Comparison of ENCODE assay signal across 6 cellular contexts in the genomic region with DNA sequence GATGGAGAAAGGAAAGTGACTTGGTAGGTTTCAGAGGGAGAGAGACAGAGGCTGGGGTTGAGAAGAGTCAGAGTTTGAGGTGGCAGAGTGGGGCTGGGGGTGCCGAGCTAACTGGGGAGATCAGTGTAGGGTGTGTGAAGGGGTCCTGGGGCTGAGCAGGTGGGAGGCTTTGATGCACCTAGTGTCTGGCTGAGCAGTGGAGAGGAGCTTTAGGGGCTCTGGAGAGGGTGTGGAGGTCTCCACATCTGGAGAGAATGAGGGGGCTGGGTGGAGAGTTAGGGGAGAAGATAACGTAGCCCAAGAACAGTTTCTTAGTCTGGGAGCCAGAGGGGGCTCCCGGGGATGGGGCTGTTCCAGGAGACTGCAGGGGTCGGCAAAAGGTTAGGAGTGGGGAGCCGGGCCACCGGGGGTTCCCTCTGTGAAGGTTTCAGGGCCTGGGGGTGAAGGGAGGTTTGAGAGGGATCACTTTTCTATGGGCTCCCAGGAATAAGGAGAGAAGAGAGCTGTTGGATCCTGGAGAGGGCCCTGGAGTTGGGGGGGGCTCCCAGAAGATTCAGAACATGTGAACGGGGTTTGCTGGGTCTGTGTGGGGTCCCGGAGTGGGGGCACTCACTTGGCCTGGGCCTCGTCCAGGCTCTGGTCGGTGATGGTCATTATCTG. TPM values are rescaled to one million over a fixed set of nuclear protein-coding genes. Genes with fewer than 3 reads are reported as not detected.
DNase-seq lines count a peak whose midpoint lies in the region; ATAC-seq and TF ChIP-seq lines count a peak whose summit lies in the region.

No MANE protein-coding gene starts in this region.

- no peaks in the 10 kb centered on the region for H3K9me2 ChIP-seq in DOHH2 (replicated peaks; ENCODE audit: control insufficient read depth, low read length)

- peaks cover 68% of the 10 kb centered on the region for H3K4me1 Mint-ChIP-seq in activated naive CD8-positive, alpha-beta T cell treated with anti-CD3 and anti-CD28 coated beads, Interleukin-2, amount 50 U/mL, for 24 hours

- no peaks in the 10 kb centered on the region for H3K27me3 ChIP-seq in DOHH2 (ENCODE audit: control insufficient read depth, low read length)
- H3K27me3 ChIP-seq in mononuclear cell (ENCODE audit: insufficient read depth, low read length), result no peaks in the 10 kb centered on the region

- H3K4me1 ChIP-seq in DOHH2 (ENCODE audit: control insufficient read depth, low read length), result peaks cover 69% of the 10 kb centered on the region
- H3K4me1 ChIP-seq in mononuclear cell (ENCODE audit: insufficient read depth, low read length), result peaks cover 62% of the 10 kb centered on the region

- peaks cover 18% of the 10 kb centered on the region for H3F3A ChIP-seq in DOHH2 (ENCODE audit: control insufficient read depth, insufficient read depth)

- peak overlapping the region; percentile 100 for H3K4me2 ChIP-seq in DOHH2 (ENCODE audit: low read length)

- TF ChIP-seq CTCF in DOHH2 (IDR thresholded peaks at IDR 0.05; ENCODE audit: low read depth, low read length, poor library complexity, severe bottlenecking), result no peak

- H3K36me3 ChIP-seq in DOHH2 (ENCODE audit: control insufficient read depth, low read length), result peaks cover 52% of the 10 kb centered on the region

- H3K4me3 ChIP-seq in DOHH2 (ENCODE audit: low read length) (peak overlapping the region; percentile 83), mononuclear cell (ENCODE audit: low read length) (peak overlapping the region; percentile 96)

- H3K9me3 ChIP-seq in DOHH2 (ENCODE audit: control insufficient read depth, insufficient read depth, low read length) (no peaks in the 10 kb centered on the region), mononuclear cell (ENCODE audit: low read depth, low read length) (no peaks in the 10 kb centered on the region)

- H3K36me3 Mint-ChIP-seq in activated naive CD8-positive, alpha-beta T cell treated with anti-CD3 and anti-CD28 coated beads, Interleukin-2, amount 50 U/mL, for 24 hours (ENCODE audit: low read depth), result peaks cover 29% of the 10 kb centered on the region

- peak overlapping the region; percentile 90 for H3K27ac Mint-ChIP-seq in activated naive CD8-positive, alpha-beta T cell treated with anti-CD3 and anti-CD28 coated beads, Interleukin-2, amount 50 U/mL, for 24 hours

- H3K4me3 Mint-ChIP-seq in activated naive CD8-positive, alpha-beta T cell treated with anti-CD3 and anti-CD28 coated beads, Interleukin-2, amount 50 U/mL, for 24 hours, result peak overlapping the region; percentile 87

- no peaks in the 10 kb centered on the region for H4K20me1 ChIP-seq in DOHH2 (ENCODE audit: control insufficient read depth, insufficient read depth, low read depth, low read length)

- H3K9me3 Mint-ChIP-seq in activated naive CD8-positive, alpha-beta T cell treated with anti-CD3 and anti-CD28 coated beads, Interleukin-2, amount 50 U/mL, for 24 hours, result no peaks in the 10 kb centered on the region

- peak overlapping the region; percentile 90 for H3K27ac ChIP-seq in DOHH2 (ENCODE audit: low read depth, low read length)

- ATAC-seq in activated naive CD8-positive, alpha-beta T cell treated with anti-CD3 and anti-CD28 coated beads, Interleukin-2, amount 50 U/mL, for 24 hours, result no peak
- ATAC-seq in GM19023 (IDR thresholded peaks at IDR 0.05; ENCODE audit: unreplicated experiment), result no peak

- no peaks in the 10 kb centered on the region for H3K27me3 Mint-ChIP-seq in activated naive CD8-positive, alpha-beta T cell treated with anti-CD3 and anti-CD28 coated beads, Interleukin-2, amount 50 U/mL, for 24 hours

- peaks cover 54% of the 10 kb centered on the region for H3K79me2 ChIP-seq in DOHH2 (ENCODE audit: control insufficient read depth, low read length)

- no peak for DNase-seq in activated naive CD8-positive, alpha-beta T cell treated with anti-CD3 and anti-CD28 coated beads, Interleukin-2, amount 50 U/mL, for 24 hours
- DNase-seq in NCI-H2227 treated with DMSO at 0.1 percent for 48 hours (lab: John Stamatoyannopoulos, UW), result no peak
- no peak for DNase-seq in GM03348 (ENCODE audit: low spot score)

RNA-seq across cellular contexts. Expression of a gene that starts 0.8 kb away (rescaled TPM):
- 49.5 TPM for total RNA-seq in mononuclear cell

RNA-seq across cellular contexts. Expression of a gene that starts 3.2 kb away (rescaled TPM):
- 131 TPM for total RNA-seq in mononuclear cell

RNA-seq across cellular contexts. Expression of a gene that starts 5.2 kb away (rescaled TPM):
- total RNA-seq in mononuclear cell, result 1.5 TPM

RNA-seq across cellular contexts. Expression of a gene that starts 11.0 kb away (rescaled TPM):
- total RNA-seq in mononuclear cell, result 13.2 TPM

RNA-seq across cellular contexts. Expression of a gene that starts 13.3 kb away (rescaled TPM):
- total RNA-seq in mononuclear cell, result 12.9 TPM
